ENCODE assay signal across 13 cellular contexts in genomic region chr12:14936224-14936861, GRCh38. TPM values are rescaled to one million over a fixed set of nuclear protein-coding genes. Genes with fewer than 3 reads are reported as not detected.
A peak's percentile ranks its signal among the peaks of the same experiment; 100 is the strongest.
DNase-seq lines count a peak whose midpoint lies in the region; ATAC-seq and TF ChIP-seq lines count a peak whose summit lies in the region.
"Had no signal": no experiment of that assay in that cellular context is flagged by ENCODE, and none has a peak within 500 bp of the region (broad histone marks: within the 10 kb centered on the region; RNA-seq: fewer than 3 reads in every experiment).

No MANE protein-coding gene starts in this region.

- H3K4ac ChIP-seq in trophoblast cell (ENCODE audit: low read depth, low read length): no peak overlapping the region

- no peak overlapping the region for H3K18ac ChIP-seq in trophoblast cell (ENCODE audit: low read length)

- peak overlapping the region; percentile 30 for H2BK120ac ChIP-seq in trophoblast cell (ENCODE audit: insufficient read depth, low read length, poor library complexity)

- no peak overlapping the region for H3K23ac ChIP-seq in trophoblast cell (ENCODE audit: low read length)

- H3K14ac ChIP-seq in trophoblast cell (ENCODE audit: low read length): no peak overlapping the region

- peak; percentile 39 for ATAC-seq in effector memory CD8-positive, alpha-beta T cell (replicated peaks)

- BruUV-seq in mammary epithelial cell (replicated peaks; lab: Mats Ljungman, UMichigan) (no TSS peak), MCF 10A (replicated peaks; lab: Mats Ljungman, UMichigan) (no TSS peak), Calu3 (replicated peaks; lab: Mats Ljungman, UMichigan) (no TSS peak)

- H3K79me1 ChIP-seq in trophoblast cell (ENCODE audit: low read length): peaks cover 27% of the 10 kb centered on the region

- peak overlapping the region; percentile 55 for H4K91ac ChIP-seq in trophoblast cell (ENCODE audit: low read depth, low read length)

- no peak overlapping the region for H3K4me3 Mint-ChIP-seq in MCF 10A (ENCODE audit: unreplicated experiment)
- no peak overlapping the region for H3K4me3 Mint-ChIP-seq in effector memory CD8-positive, alpha-beta T cell
- H3K4me3 Mint-ChIP-seq in Calu3 (ENCODE audit: low read depth, unreplicated experiment): no peak overlapping the region

- dilution Hi-C loops in mammary epithelial cell (cut with HindIII; ENCODE audit: low sequenced_read_pairs): no loop called here

- no peak overlapping the region for H3K27ac ChIP-seq in mammary epithelial cell (ENCODE audit: insufficient read depth, low read depth, low read length)
- H3K27ac ChIP-seq in trophoblast cell (ENCODE audit: low read depth, low read length): no peak overlapping the region
- no peak overlapping the region for H3K27ac ChIP-seq in adrenal gland
- H3K27ac ChIP-seq: BLaER1 treated with 17β-estradiol and CSF1 and Interleukin-3, amounts not matched to agents 10 nM and 100 nM; esophagus squamous epithelium had no signal

- H3K4me1 ChIP-seq in mammary epithelial cell (ENCODE audit: insufficient read depth, low read length) (peaks cover 14% of the 10 kb centered on the region), trophoblast cell (ENCODE audit: control insufficient read depth in 1 of 2, insufficient read depth in 2 of 2, low read length in 2 of 2) (peaks cover 18 to 19% of the 10 kb centered on the region in 2 experiments), adrenal gland (replicated peaks in 1 of 2) (no peaks in the 10 kb centered on the region)

- POLR2A ChIA-PET in MCF 10A (lab: Yijun Ruan, JAX): interaction anchor here (1.0 kb wide), 1 partner anchor 10 kb away, joined by 3 read pairs; no protein-coding TSS in a partner anchor

- no peak overlapping the region for H2AFZ ChIP-seq in mammary epithelial cell (ENCODE audit: low read depth, low read length)
- no peak overlapping the region for H2AFZ ChIP-seq in trophoblast cell (ENCODE audit: insufficient read depth, low read length, poor library complexity)

- H4K8ac ChIP-seq in trophoblast cell (ENCODE audit: low read depth, low read length): peak overlapping the region; percentile 17

- no peak overlapping the region for H4K12ac ChIP-seq in trophoblast cell (ENCODE audit: low read depth, low read length)

- no peak overlapping the region for H2BK5ac ChIP-seq in trophoblast cell (ENCODE audit: low read depth, low read length, poor library complexity)

- H3K27me3 Mint-ChIP-seq in MCF 10A (ENCODE audit: insufficient read depth, unreplicated experiment) (no peaks in the 10 kb centered on the region), Calu3 (ENCODE audit: unreplicated experiment) (no peaks in the 10 kb centered on the region)
- no peaks in the 10 kb centered on the region for H3K27me3 Mint-ChIP-seq in effector memory CD8-positive, alpha-beta T cell

- intact Hi-C loops in mammary epithelial cell (cut with micrococcal nuclease) (loop anchor here (2.0 kb wide), 1 partner anchor 58 kb away; no protein-coding TSS in a partner anchor), MCF 10A (cut with micrococcal nuclease) (no loop called here), Calu3 (cut with micrococcal nuclease; ENCODE audit: unreplicated experiment) (no loop called here), adrenal gland (cut with DNase I) (no loop called here)

- peak overlapping the region; percentile 25 for H2BK12ac ChIP-seq in trophoblast cell (ENCODE audit: low read length)

- H3K4me1 Mint-ChIP-seq in MCF 10A (ENCODE audit: insufficient read depth, unreplicated experiment) (no peaks in the 10 kb centered on the region), Calu3 (ENCODE audit: low read depth, unreplicated experiment) (peaks cover 49% of the 10 kb centered on the region)
- peaks cover 30 to 39% of the 10 kb centered on the region in 2 donors for H3K4me1 Mint-ChIP-seq in effector memory CD8-positive, alpha-beta T cell (ENCODE audit: low read depth in 2 of 2)

- DNase-seq in mammary epithelial cell (no peak), MCF 10A (ENCODE audit: unreplicated experiment) (no peak), NCI-H69 (lab: John Stamatoyannopoulos, UW) (peak; percentile 2), trophoblast cell (peak; percentile 66 to 81), Calu3 (no peak), adrenal gland (no peak), SKM-1 (lab: John Stamatoyannopoulos, UW; ENCODE audit: unreplicated experiment) (no peak)
- no peak for DNase-seq in effector memory CD8-positive, alpha-beta T cell
- DNase-seq: activated gamma-delta T cell treated with Interleukin-2 at 50 U/mL for 16 hours, esophagus squamous epithelium, midbrain had no signal

- no peak overlapping the region for H2AK5ac ChIP-seq in trophoblast cell (ENCODE audit: low read length)

- H3K27ac Mint-ChIP-seq in MCF 10A (ENCODE audit: low read depth, unreplicated experiment) (no peak overlapping the region), Calu3 (ENCODE audit: unreplicated experiment) (no peak overlapping the region)
- peak overlapping the region; percentile 86 to 94 for H3K27ac Mint-ChIP-seq in effector memory CD8-positive, alpha-beta T cell

- H3K36me3 ChIP-seq in mammary epithelial cell (ENCODE audit: insufficient read depth, low read length) (no peaks in the 10 kb centered on the region), trophoblast cell (ENCODE audit: control insufficient read depth in 1 of 2, insufficient read depth in 2 of 2, low read length in 2 of 2) (no peaks in the 10 kb centered on the region), adrenal gland (replicated peaks in 1 of 2) (no peaks in the 10 kb centered on the region)

- no peak overlapping the region for H3K4me2 ChIP-seq in mammary epithelial cell (ENCODE audit: insufficient read depth, low read depth, low read length)
- H3K4me2 ChIP-seq in trophoblast cell (ENCODE audit: low read length): no peak overlapping the region
- H3K4me2 ChIP-seq: BLaER1 treated with 17β-estradiol and CSF1 and Interleukin-3, amounts not matched to agents 10 nM and 100 nM had no signal

- WGBS in mammary epithelial cell (ENCODE audit: low coverage, missing lambda C conversion rate): 66% methylated on average over 5 of the region's 6 CpGs
- no CpG with 5 or more reads among the region's 6 CpGs for WGBS in trophoblast cell (ENCODE audit: extremely low coverage, insufficient coverage, insufficient read length)
- WGBS in adrenal gland, 4 donors: 84 to 90% (median 87%) methylated on average over 6 of the region's 6 CpGs

- H3K9me3 ChIP-seq in mammary epithelial cell (replicated peaks; ENCODE audit: insufficient read depth, low read length) (no peaks in the 10 kb centered on the region), trophoblast cell (ENCODE audit: insufficient read depth, low read depth, low read length) (no peaks in the 10 kb centered on the region), adrenal gland (replicated peaks in 1 of 3) (no peaks in the 10 kb centered on the region)
- H3K9me3 ChIP-seq: esophagus squamous epithelium had no signal

- in situ Hi-C loops in mammary epithelial cell (cut with MboI; ENCODE audit: low sequenced_read_pairs in 2 of 2): no loop called here

- TF ChIP-seq CTCF in mammary epithelial cell (conservative IDR thresholded peaks at IDR 0.05 in 1 of 2, IDR thresholded peaks at IDR 0.05 in 1 of 2; ENCODE audit: extremely low read depth in 1 of 2, insufficient read depth in 1 of 2, low read depth in 1 of 2, low read length in 2 of 2): peak; percentile 27 to 37
- no peak for TF ChIP-seq CTCF in MCF 10A (IDR thresholded peaks at IDR 0.05; ENCODE audit: unreplicated experiment)
- TF ChIP-seq CTCF in Calu3 (IDR thresholded peaks at IDR 0.05; ENCODE audit: unreplicated experiment): no peak
- TF ChIP-seq CTCF in adrenal gland (IDR thresholded peaks at IDR 0.05): no peak

- H3K9ac ChIP-seq in mammary epithelial cell (ENCODE audit: insufficient read depth, low read length): no peak overlapping the region
- H3K9ac ChIP-seq in trophoblast cell (ENCODE audit: low read length): no peak overlapping the region
- H3K9ac ChIP-seq: BLaER1 treated with 17β-estradiol and CSF1 and Interleukin-3, amounts not matched to agents 10 nM and 100 nM had no signal

- H3K36me3 Mint-ChIP-seq in MCF 10A (ENCODE audit: insufficient read depth, unreplicated experiment): peaks cover 4% of the 10 kb centered on the region
- peaks cover 73% of the 10 kb centered on the region for H3K36me3 Mint-ChIP-seq in effector memory CD8-positive, alpha-beta T cell (ENCODE audit: insufficient read depth)
- peaks cover 7% of the 10 kb centered on the region for H3K36me3 Mint-ChIP-seq in Calu3 (ENCODE audit: insufficient read depth, unreplicated experiment)

- no peaks in the 10 kb centered on the region for H4K20me1 ChIP-seq in mammary epithelial cell (ENCODE audit: insufficient read depth, low read length)
- H4K20me1 ChIP-seq: BLaER1 treated with 17β-estradiol and CSF1 and Interleukin-3, amounts not matched to agents 10 nM and 100 nM had no signal

- H3K79me2 ChIP-seq in mammary epithelial cell (ENCODE audit: insufficient read depth, low read length) (no peaks in the 10 kb centered on the region), trophoblast cell (ENCODE audit: control insufficient read depth, insufficient read depth, low read length, poor library complexity) (no peaks in the 10 kb centered on the region)

- H3K9me3 Mint-ChIP-seq in MCF 10A (ENCODE audit: unreplicated experiment) (no peaks in the 10 kb centered on the region), Calu3 (ENCODE audit: low read depth, unreplicated experiment) (peaks cover 4% of the 10 kb centered on the region)
- H3K9me3 Mint-ChIP-seq in effector memory CD8-positive, alpha-beta T cell: no peaks in the 10 kb centered on the region

- H3K27me3 ChIP-seq in mammary epithelial cell (ENCODE audit: insufficient read depth, low read length) (no peaks in the 10 kb centered on the region), trophoblast cell (ENCODE audit: insufficient read depth, low read length) (no peaks in the 10 kb centered on the region), adrenal gland (no peaks in the 10 kb centered on the region)
- H3K27me3 ChIP-seq: BLaER1 treated with 17β-estradiol and CSF1 and Interleukin-3, amounts not matched to agents 10 nM and 100 nM; esophagus squamous epithelium had no signal

- CTCF ChIA-PET in mammary epithelial cell (lab: Charles Lee; ENCODE audit: low non-redundant PET) (no interaction called here), MCF 10A (lab: Yijun Ruan, JAX) (interaction anchor here (0.6 to 0.8 kb wide), 2 partner anchors 10 to 1125 kb away, joined by 3 to 4 read pairs; no protein-coding TSS in a partner anchor), Calu3 (lab: Charles Lee) (no interaction called here)

- TF ChIP-seq POLR2A in adrenal gland (IDR thresholded peaks at IDR 0.05): no peak

- no peak overlapping the region for H3K4me3 ChIP-seq in mammary epithelial cell (replicated peaks in 1 of 3; ENCODE audit: insufficient read depth in 1 of 3, low read depth in 2 of 3, low read length in 3 of 3)
- no peak overlapping the region for H3K4me3 ChIP-seq in trophoblast cell (ENCODE audit: low read depth, low read length)
- no peak overlapping the region for H3K4me3 ChIP-seq in adrenal gland
- H3K4me3 ChIP-seq: BLaER1 treated with 17β-estradiol and CSF1 and Interleukin-3, amounts not matched to agents 10 nM and 100 nM; esophagus squamous epithelium had no signal

RNA-seq across cellular contexts. Expression of gene ERP27, which starts 2.0 kb away (rescaled TPM):
- total RNA-seq in mammary epithelial cell (not detected), MCF 10A (2022) (not detected in 2 replicates), Calu3 (2022) (0.17 and 2.3 TPM in 2 replicates), adrenal gland (1 to 10 TPM in 4 of 8 donors, under 1 TPM in 2, not detected in 2; 0.18 to 2.3 (median 1.1) TPM)
- polyA plus RNA-seq in mammary epithelial cell (0.12 TPM), adrenal gland (1 to 10 TPM in 2 of 3 donors, under 1 TPM in 1; 0.34 to 3.0 (median 1.2) TPM)
- polyA minus RNA-seq in mammary epithelial cell: not detected
- polyA plus RNA-seq in trophoblast cell (2013): 42.0 and 49.0 TPM in 2 replicates
- total RNA-seq: NCI-H460 had no signal

RNA-seq across cellular contexts. Expression of gene ARHGDIB, which starts 25.1 kb away (rescaled TPM):
- 10 to 100 TPM in 1 of 2 donors, 1 to 10 TPM in 1; 5.0 to 24.0 TPM for total RNA-seq in mammary epithelial cell
- polyA plus RNA-seq in mammary epithelial cell: 231 TPM
- 214 TPM for polyA minus RNA-seq in mammary epithelial cell
- 2.3 and 7.7 TPM in 2 replicates for total RNA-seq in MCF 10A (2022)
- 144 and 156 TPM in 2 replicates for polyA plus RNA-seq in trophoblast cell (2013)
- total RNA-seq in Calu3 (2022): 23.5 and 23.6 TPM in 2 replicates
- 100 to 1,000 TPM in 5 of 8 donors, 10 to 100 TPM in 3; 72.7 to 196 (median 109) TPM for total RNA-seq in adrenal gland
- polyA plus RNA-seq in adrenal gland: 100 to 1,000 TPM; 157 to 190 (median 165) TPM
- total RNA-seq: NCI-H460 had no signal

RNA-seq across cellular contexts. Expression of gene PDE6H, which starts 36.5 kb away (rescaled TPM):
- total RNA-seq in mammary epithelial cell (not detected), MCF 10A (2022) (not detected in 2 replicates), Calu3 (2022) (not detected in 2 replicates), adrenal gland (1 to 10 TPM in 1 of 8 donors, not detected in 7; 5.9 TPM)
- polyA plus RNA-seq in mammary epithelial cell (not detected), adrenal gland (1 to 10 TPM in 1 of 3 donors, under 1 TPM in 1, not detected in 1; 0.48 to 1.9 TPM)
- not detected for polyA minus RNA-seq in mammary epithelial cell
- not detected in 2 replicates for polyA plus RNA-seq in trophoblast cell (2013)
- total RNA-seq: esophagus squamous epithelium, NCI-H460 had no signal

RNA-seq across cellular contexts. Expression of gene MGP, which starts 50.7 kb away (rescaled TPM):
- total RNA-seq in mammary epithelial cell: 10 to 100 TPM in 1 of 2 donors, under 1 TPM in 1; 0.66 to 55.5 TPM
- polyA plus RNA-seq in mammary epithelial cell: 1.4 TPM
- polyA minus RNA-seq in mammary epithelial cell: not detected
- total RNA-seq in MCF 10A (2022): 1.3 and 4.8 TPM in 2 replicates
- polyA plus RNA-seq in trophoblast cell (2013): 0.39 and 0.45 TPM in 2 replicates
- 0.64 TPM in 1 of 2 replicates, not detected in the other for total RNA-seq in Calu3 (2022)
- total RNA-seq in adrenal gland: 1,000 to 10,000 TPM; 1,007 to 2,003 (median 1,366) TPM
- polyA plus RNA-seq in adrenal gland: 1,000 to 10,000 TPM in 2 of 3 donors, 100 to 1,000 TPM in 1; 999 to 1,170 (median 1,064) TPM
- total RNA-seq: NCI-H460 had no signal

Comparison
In these comparisons a context has a peak if more than half of its experiments do, and no peak if none do; other contexts are left out.
1. CTCF ChIP-seq: peak in mammary epithelial cell (2 of 2); none in MCF 10A (single experiment), Calu3 (single experiment) and adrenal gland (0 of 6).
2. DNase-seq: peak in NCI-H69 (single experiment) and trophoblast cell (2 of 2); none in mammary epithelial cell (single experiment), MCF 10A (single experiment), effector memory CD8-positive, alpha-beta T cell (0 of 3), Calu3 (single experiment), adrenal gland (0 of 7) and SKM-1 (single experiment).
3. H3K27ac Mint-ChIP-seq: peak in effector memory CD8-positive, alpha-beta T cell (2 of 2); none in MCF 10A (single experiment) and Calu3 (single experiment).